In genomic region chr3:186097663-186098451, GRCh38 we compare ENCODE assay signal across 8 cellular contexts. TPM values are rescaled to one million over a fixed set of nuclear protein-coding genes. Genes with fewer than 3 reads are reported as not detected.
DNase-seq lines count a peak whose midpoint lies in the region; TF ChIP-seq lines count a peak whose summit lies in the region.

No MANE protein-coding gene starts in this region.

- intact Hi-C loops in esophagus muscularis mucosa (cut with DNase I) = no loop called here
- intact Hi-C loops in transverse colon (cut with DNase I; ENCODE audit: low total_unique reads) = no loop called here

- H3K9me3 ChIP-seq in BLaER1 (no peaks in the 10 kb centered on the region), esophagus muscularis mucosa (no peaks in the 10 kb centered on the region), transverse colon (no peaks in the 10 kb centered on the region)

- H4K20me1 ChIP-seq in BLaER1 = peaks cover 65% of the 10 kb centered on the region; the same call in 1 of the 2 replicates

- no peak for TF ChIP-seq EP300 in esophagus muscularis mucosa (IDR thresholded peaks at IDR 0.05)
- TF ChIP-seq EP300 in transverse colon (IDR thresholded peaks at IDR 0.05; ENCODE audit: low read depth) = no peak

- peak overlapping the region; percentile 30 for H3K27ac ChIP-seq in BLaER1
- no peak overlapping the region for H3K27ac ChIP-seq in esophagus muscularis mucosa (replicated peaks in 1 of 4)
- H3K27ac ChIP-seq in transverse colon = peak overlapping the region in 2 of 4 donors; percentile 16 to 31

- TF ChIP-seq CTCF in esophagus muscularis mucosa (IDR thresholded peaks at IDR 0.05) = no peak
- no peak for TF ChIP-seq CTCF in transverse colon (IDR thresholded peaks at IDR 0.05)

- H3K9ac ChIP-seq in BLaER1 = peak overlapping the region; percentile 60

- in situ Hi-C loops in transverse colon (cut with MboI; ENCODE audit: low pct_ligation_motif_present in 1 of 4, low pct_unique_long_range_greater_than_20kb in 1 of 4, low sequenced_read_pairs in 3 of 4) = no loop called here

- peak overlapping the region; percentile 22; the same call in 1 of the 2 replicates for H3K4me3 ChIP-seq in BLaER1
- peak overlapping the region; percentile 37 to 48 (median 42) for H3K4me3 ChIP-seq in esophagus muscularis mucosa
- peak overlapping the region in 2 of 4 donors; percentile 11 to 34 for H3K4me3 ChIP-seq in transverse colon

- H3K36me3 ChIP-seq in BLaER1 (peaks cover 91% of the 10 kb centered on the region), esophagus muscularis mucosa (no peaks in the 10 kb centered on the region), transverse colon (no peaks in the 10 kb centered on the region)

- 4% methylated on average over 16 of the region's 16 CpGs for WGBS in esophagus muscularis mucosa
- WGBS in transverse colon (ENCODE audit: low coverage in 1 of 2), 2 donors = 0 to 17% methylated on average over 2 to 16 of the region's 16 CpGs

- DNase-seq in Kasumi-1 (lab: John Stamatoyannopoulos, UW) = peak; percentile 56 to 60
- DNase-seq in SHP77 treated with DMSO at 0.1 percent for 48 hours (lab: John Stamatoyannopoulos, UW) = peak; percentile 82
- DNase-seq in esophagus muscularis mucosa (ENCODE audit: extremely low spot score) = no peak
- DNase-seq in midbrain (lab: John Stamatoyannopoulos, UW) = peak; percentile 93
- DNase-seq in transverse colon = peak; percentile 67
- no peak for DNase-seq in NK-92 treated with Interleukin-12 subunit alpha and Interleukin-12 subunit beta, amount 100 ng/mL, for 24 hours (lab: John Stamatoyannopoulos, UW)
- DNase-seq in stimulated activated CD4-positive, alpha-beta T cell treated with anti-CD3 and anti-CD28 coated beads, Interleukin-4, amount 100 ng/mL, for 24 hours = no peak

- H3K27me3 ChIP-seq in BLaER1 (no peaks in the 10 kb centered on the region), esophagus muscularis mucosa (no peaks in the 10 kb centered on the region), transverse colon (no peaks in the 10 kb centered on the region)

- TF ChIP-seq POLR2A in esophagus muscularis mucosa (IDR thresholded peaks at IDR 0.05; ENCODE audit: low read depth) = no peak
- no peak for TF ChIP-seq POLR2A in transverse colon (IDR thresholded peaks at IDR 0.05)

- H3K4me2 ChIP-seq in BLaER1 = peak overlapping the region; percentile 72

- H3K4me1 ChIP-seq in BLaER1 (peaks cover 61% of the 10 kb centered on the region), esophagus muscularis mucosa (peaks cover 20 to 26% (median 24%) of the 10 kb centered on the region in 4 donors), transverse colon (peaks cover 4 to 35% (median 18%) of the 10 kb centered on the region in 4 donors)

RNA-seq across cellular contexts. Expression of gene ETV5, which starts 11.0 kb away (rescaled TPM):
- total RNA-seq in esophagus muscularis mucosa = 10 to 100 TPM in 2 of 4 donors, 1 to 10 TPM in 2; 6.6 to 12.4 (median 9.5) TPM
- 10 to 100 TPM in 1 of 4 donors, 1 to 10 TPM in 2, not detected in 1; 1.9 to 12.2 (median 4.0) TPM for total RNA-seq in transverse colon

Comparison
In these comparisons a context has a peak if more than half of its experiments do, and no peak if none do; other contexts are left out.
1. DNase-seq: peak in Kasumi-1 (2 of 2), SHP77 treated with DMSO at 0.1 percent for 48 hours (single experiment), midbrain (single experiment) and transverse colon (single experiment); none in esophagus muscularis mucosa (single experiment), NK-92 treated with Interleukin-12 subunit alpha and Interleukin-12 subunit beta, amount 100 ng/mL, for 24 hours (single experiment) and stimulated activated CD4-positive, alpha-beta T cell treated with anti-CD3 and anti-CD28 coated beads, Interleukin-4, amount 100 ng/mL, for 24 hours (single experiment).